In genomic region chr18:42330296-42330695, GRCh38 we compare ENCODE assay signal across 18 cellular contexts.
"Had no signal": no experiment of that assay in that cellular context is flagged by ENCODE, and none has a peak within 500 bp of the region (broad histone marks: within the 10 kb centered on the region; RNA-seq: fewer than 3 reads in every experiment).

No MANE protein-coding gene starts in this region.

- H3K9me3 ChIP-seq: breast epithelium, esophagus muscularis mucosa, upper lobe of right lung had no signal

- H3K4me3 ChIP-seq: breast epithelium, esophagus muscularis mucosa, lung, upper lobe of right lung had no signal

- H3K4me1 Mint-ChIP-seq: nephron progenitor cell had no signal

- H3K36me3 ChIP-seq: breast epithelium, esophagus muscularis mucosa, upper lobe of right lung had no signal

- H3K4me1 ChIP-seq: breast epithelium, upper lobe of right lung had no signal

- H3K4me3 Mint-ChIP-seq: activated naive CD4-positive, alpha-beta T cell treated with anti-CD3 and anti-CD28 coated beads for 36 hours; activated T-cell treated with anti-CD3 and anti-CD28 coated beads, Interleukin-2, amount 50 U/mL, for 4 hours; nephron progenitor cell had no signal

- H3K27me3 ChIP-seq: breast epithelium, esophagus muscularis mucosa, upper lobe of right lung had no signal

- ATAC-seq: activated T-cell treated with anti-CD3 and anti-CD28 coated beads, Interleukin-2, amount 50 U/mL, for 4 hours; upper lobe of right lung had no signal

- H3K9me3 Mint-ChIP-seq: activated naive CD4-positive, alpha-beta T cell treated with anti-CD3 and anti-CD28 coated beads for 36 hours; activated T-cell treated with anti-CD3 and anti-CD28 coated beads, Interleukin-2, amount 50 U/mL, for 4 hours had no signal

- DNase-seq: activated CD4-positive, alpha-beta T cell treated with anti-CD3 and anti-CD28 coated beads, Interleukin-2, amount 50 U/mL, for 1 hour; activated CD8-positive, alpha-beta memory T cell treated with anti-CD3 and anti-CD28 coated beads, Interleukin-2, amount 50 U/mL, for 4 hours; activated naive CD4-positive, alpha-beta T cell treated with anti-CD3 and anti-CD28 coated beads for 36 hours; activated T-cell treated with anti-CD3 and anti-CD28 coated beads, Interleukin-2, amount 50 U/mL, for 4 hours; anterior cingulate cortex; cerebellar nuclear complex; effector CD4-positive, alpha-beta T cell; nephron progenitor cell; nucleus accumbens; retina; stimulated activated CD4-positive, alpha-beta T cell treated with anti-CD3 and anti-CD28 coated beads, Interleukin-12 subunit alpha, Interleukin-12 subunit beta, amount 100 ng/mL, for 4 hours; stimulated activated CD4-positive, alpha-beta T cell treated with anti-CD3 and anti-CD28 coated beads, Interleukin-1b, Interleukin-23, amount 100 ng/mL, for 48 hours; stimulated activated CD8-positive, alpha-beta memory T cell treated with anti-CD3 and anti-CD28 coated beads, Interleukin-4, amount 100 ng/mL, for 48 hours; stimulated activated naive CD4-positive, alpha-beta T cell; upper lobe of right lung had no signal

- H3K27ac Mint-ChIP-seq: activated naive CD4-positive, alpha-beta T cell treated with anti-CD3 and anti-CD28 coated beads for 36 hours; nephron progenitor cell had no signal

- H3K27ac ChIP-seq: breast epithelium, esophagus muscularis mucosa, upper lobe of right lung had no signal
